In the genomic region with DNA sequence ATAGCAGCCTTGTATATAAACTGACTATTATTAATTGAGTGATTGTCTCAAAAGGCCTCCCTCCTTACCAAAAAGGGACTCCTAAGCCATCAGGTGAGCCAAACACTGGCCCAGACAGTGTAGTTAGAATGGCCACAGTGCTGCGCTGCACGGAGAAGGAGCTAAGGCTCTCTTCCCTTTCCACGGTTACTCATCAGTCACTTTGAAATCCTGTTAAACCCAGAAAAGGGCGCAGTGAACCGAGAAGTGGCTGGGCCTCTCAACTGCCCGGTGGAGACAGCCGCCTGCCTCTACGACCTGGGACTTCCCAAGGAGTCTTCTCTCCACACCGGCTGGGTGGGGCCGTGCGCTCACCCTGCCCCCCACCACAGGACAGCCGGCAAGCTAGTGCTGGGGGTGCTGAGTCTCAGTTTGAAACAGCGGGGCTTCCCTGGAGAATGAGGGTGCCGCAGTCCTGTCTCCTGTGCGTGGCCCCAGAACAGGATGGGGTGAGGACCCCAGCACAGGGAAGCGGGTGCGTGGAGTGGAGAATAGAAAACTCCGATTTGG, we compare ENCODE assay signal across 1 cellular context.
A peak's percentile ranks its signal among the peaks of the same experiment; 100 is the strongest.
TF ChIP-seq lines count a peak whose summit lies in the region.

No MANE protein-coding gene starts in this region.

TF ChIP-seq in HepG2, 621 proteins besides CTCF, POLR2A, EP300 and RAD21 (continued from another document):
- TF ChIP-seq ZNF574 (CRISPR knock-in tag; IDR thresholded peaks at IDR 0.05): 0 out of 2 replicates have a peak, but pooled peaks have one; percentile 10
- 0 out of 2 replicates have a peak, but pooled peaks have one; percentile 3 for TF ChIP-seq MTERF4 (CRISPR knock-in tag; IDR thresholded peaks at IDR 0.05)
- TF ChIP-seq KDM5A (IDR thresholded peaks at IDR 0.05; ENCODE audit: borderline replicate concordance, low read length): peak; percentile 25; the same call in 1 of the 2 replicates
- TF ChIP-seq ZNF558 (CRISPR knock-in tag; IDR thresholded peaks at IDR 0.05; ENCODE audit: borderline replicate concordance): 0 out of 2 replicates have a peak, but pooled peaks have one; percentile 28
- 0 out of 2 replicates have a peak, but pooled peaks have one; percentile 56 for TF ChIP-seq POGK (CRISPR knock-in tag; conservative IDR thresholded peaks at IDR 0.05)
- no peak for TF ChIP-seq ZNF878 (CRISPR knock-in tag; IDR thresholded peaks at IDR 0.05)
- TF ChIP-seq ARID2 (CRISPR knock-in tag; IDR thresholded peaks at IDR 0.05; ENCODE audit: borderline replicate concordance): 0 out of 2 replicates have a peak, but pooled peaks have one; percentile 13
- TF ChIP-seq NAIF1 (CRISPR knock-in tag; IDR thresholded peaks at IDR 0.05; ENCODE audit: borderline replicate concordance): 0 out of 2 replicates have a peak, but pooled peaks have one; percentile 27
- peak; percentile 9; the same call in 1 of the 2 replicates for TF ChIP-seq STAG1 (CRISPR knock-in tag; IDR thresholded peaks at IDR 0.05)
- peak; percentile 7; the same call in 1 of the 2 replicates for TF ChIP-seq PATZ1 (CRISPR knock-in tag; IDR thresholded peaks at IDR 0.05)
- TF ChIP-seq ZNF564 (CRISPR knock-in tag; IDR thresholded peaks at IDR 0.05): no peak
- TF ChIP-seq MXI1 (IDR thresholded peaks at IDR 0.05; ENCODE audit: borderline replicate concordance, low read depth, low read length): 0 out of 3 replicates have a peak, but pooled peaks have one; percentile 7
- 0 out of 2 replicates have a peak, but pooled peaks have one; percentile 8 for TF ChIP-seq ZSCAN21 (CRISPR knock-in tag; IDR thresholded peaks at IDR 0.05; ENCODE audit: borderline replicate concordance)
- TF ChIP-seq ARHGAP35 (CRISPR knock-in tag; IDR thresholded peaks at IDR 0.05; ENCODE audit: borderline replicate concordance): no peak
TF ChIP-seq in HepG2: peak in this region for 11.
